ENCODE assay signal across 8 cellular contexts in genomic region chr5:34929150-34929719, GRCh38. TPM values are rescaled to one million over a fixed set of nuclear protein-coding genes. Genes with fewer than 3 reads are reported as not detected.
DNase-seq lines count a peak whose midpoint lies in the region; ATAC-seq, FAIRE-seq and TF ChIP-seq lines count a peak whose summit lies in the region.

TSS of gene DNAJC21 (plus strand) at chr5:34929559. CDS start at chr5:34929820, 261 bp downstream.

- no peak within 1 kb of the TSS for H2BK120ac ChIP-seq in IMR-90 (ENCODE audit: low read depth, low read length)

- H3K27ac ChIP-seq in IMR-90 (ENCODE audit: insufficient read depth, low read length) = peak within 1 kb of the TSS; percentile 82
- H3K27ac ChIP-seq in OCI-LY7 (ENCODE audit: low read depth, low read length, poor library complexity, severe bottlenecking) = peak within 1 kb of the TSS; percentile 46

- H4K20me1 ChIP-seq in IMR-90 (ENCODE audit: insufficient read depth, low read length) (peaks cover 15% of the 10 kb centered on the region), OCI-LY7 (ENCODE audit: insufficient read depth, low read length) (peaks cover 36% of the 10 kb centered on the region; the same call in 1 of the 2 replicates)

- H3K9me1 ChIP-seq in IMR-90 (ENCODE audit: insufficient read depth, low read length) = peaks cover 8% of the 10 kb centered on the region

- no peaks in the 10 kb centered on the region; the same call in none of the 2 replicates for H3K36me3 ChIP-seq in IMR-90 (ENCODE audit: control insufficient read depth, insufficient read depth, low read length)
- H3K36me3 ChIP-seq in OCI-LY7 (ENCODE audit: insufficient read depth, low read length) = peaks cover 63% of the 10 kb centered on the region

- FAIRE-seq in endometrium (lab: Jason Lieb, UNC) = peak; percentile 45

- peak within 1 kb of the TSS; percentile 91 for H2AK9ac ChIP-seq in IMR-90 (replicated peaks; ENCODE audit: low read depth, low read length, poor library complexity)

- peak within 1 kb of the TSS in 1 of 2 experiments; percentile 61; a peak in 1 of 4 replicates for H4K8ac ChIP-seq in IMR-90 (ENCODE audit: low read depth in 2 of 2, low read length in 2 of 2)

- peak within 1 kb of the TSS; percentile 67; the same call in 1 of the 2 replicates for H3K14ac ChIP-seq in IMR-90 (replicated peaks; ENCODE audit: low read depth, low read length)

- H2AK5ac ChIP-seq in IMR-90 (ENCODE audit: low read depth, low read length) = no peak within 1 kb of the TSS

- H3K9me2 ChIP-seq in OCI-LY7 (ENCODE audit: insufficient read depth, low read length) = no peaks in the 10 kb centered on the region

- no peaks in the 10 kb centered on the region for H3K27me3 ChIP-seq in IMR-90 (ENCODE audit: control insufficient read depth, insufficient read depth, low read length)

- H4K91ac ChIP-seq in IMR-90 (ENCODE audit: insufficient read depth, low read depth, low read length) = no peak within 1 kb of the TSS

- ATAC-seq in GM21529 (IDR thresholded peaks at IDR 0.05; ENCODE audit: unreplicated experiment) (peak; percentile 85), IMR-90 (ENCODE audit: low read depth) (peak; percentile 92)

- H3K27ac Mint-ChIP-seq in mesothelial cell of epicardium = peak within 1 kb of the TSS; percentile 99

- DNase-seq in D341Med (ENCODE audit: low spot score) (peak; percentile 95), IMR-90 (peak; percentile 94), OCI-LY7 (ENCODE audit: low spot score) (peak; percentile 96), mesothelial cell of epicardium (ENCODE audit: low spot score in 2 of 2, unreplicated experiment in 2 of 2) (peak; percentile 93 to 97)
- DNase-seq in activated CD8-positive, alpha-beta memory T cell treated with anti-CD3 and anti-CD28 coated beads, Interleukin-2, amount 50 U/mL, for 48 hours = peak; percentile 97
- peak; percentile 95 to 98 for DNase-seq in stimulated activated CD8-positive, alpha-beta memory T cell treated with anti-CD3 and anti-CD28 coated beads, Interleukin-15, amount 100 ng/mL, for 4 hours (ENCODE audit: low read depth in 2 of 2)

- H3K4me3 Mint-ChIP-seq in mesothelial cell of epicardium = peak within 1 kb of the TSS; percentile 99

- H3K79me2 ChIP-seq in OCI-LY7 (ENCODE audit: insufficient read depth, low read depth, low read length) = peaks cover 61% of the 10 kb centered on the region

- H3K36me3 Mint-ChIP-seq in mesothelial cell of epicardium = peaks cover 18% of the 10 kb centered on the region

- no peaks in the 10 kb centered on the region for H3K27me3 Mint-ChIP-seq in mesothelial cell of epicardium (ENCODE audit: low read depth)

- H3K4ac ChIP-seq in IMR-90 (ENCODE audit: low read depth, low read length) = peak within 1 kb of the TSS; percentile 69

- H3K9me3 Mint-ChIP-seq in mesothelial cell of epicardium = no peaks in the 10 kb centered on the region

- H3K79me1 ChIP-seq in IMR-90 (ENCODE audit: low read depth in 1 of 2, low read length in 2 of 2) = peaks cover 17 to 48% of the 10 kb centered on the region in 2 experiments

- CTCF ChIA-PET in IMR-90 (lab: Yijun Ruan, JAX) (interaction anchor here (1.0 kb wide), 1 partner anchor 17 kb away, joined by 3 read pairs; no protein-coding TSS in a partner anchor), OCI-LY7 (lab: Charles Lee; ENCODE audit: unreplicated experiment) (interaction anchor here (0.7 to 2.3 kb wide), 3 partner anchors 13 to 327 kb away, joined by 3 to 9 read pairs (median 4); partner anchors contain the start of genes BRIX1 and RAD1)

- H3K9me3 ChIP-seq in IMR-90 (ENCODE audit: control insufficient read depth, insufficient read depth, low read length) (no peaks in the 10 kb centered on the region), OCI-LY7 (ENCODE audit: low read length) (no peaks in the 10 kb centered on the region)

- in situ Hi-C loops in IMR-90 (cut with MboI; ENCODE audit: low sequenced_read_pairs) = no loop called here

- H2BK15ac ChIP-seq in IMR-90 (ENCODE audit: low read depth, low read length) = no peak within 1 kb of the TSS

- H2BK5ac ChIP-seq in IMR-90 (ENCODE audit: low read depth, low read length, poor library complexity, severe bottlenecking) = peak within 1 kb of the TSS; percentile 86

- H3K4me1 Mint-ChIP-seq in mesothelial cell of epicardium = peaks cover 24% of the 10 kb centered on the region

- intact Hi-C loops in IMR-90 (cut with micrococcal nuclease) (no loop called here), OCI-LY7 (cut with micrococcal nuclease; ENCODE audit: unreplicated experiment) (loop anchor here (1.0 to 5.0 kb wide), 2 partner anchors 14 to 1313 kb away; partner anchors contain the start of genes BRIX1, NADK2 and RAD1)

- H2AFZ ChIP-seq in IMR-90 (replicated peaks; ENCODE audit: low read length, poor library complexity) = peak within 1 kb of the TSS; percentile 95
- peak within 1 kb of the TSS; percentile 64 for H2AFZ ChIP-seq in OCI-LY7 (ENCODE audit: low read length)

- TF ChIP-seq POLR2A in IMR-90 (IDR thresholded peaks at IDR 0.05; ENCODE audit: low read depth, low read length) = no peak

- 3% methylated on average over 17 of the region's 62 CpGs; no CpG with 5 or more reads in 1 of the 2 experiments for WGBS in IMR-90 (ENCODE audit: extremely low coverage in 2 of 2, insufficient read length in 1 of 2), 2 experiments

- H3K4me2 ChIP-seq in IMR-90 (ENCODE audit: low read depth, low read length) = peak within 1 kb of the TSS; percentile 90
- peak within 1 kb of the TSS; percentile 96 for H3K4me2 ChIP-seq in OCI-LY7 (ENCODE audit: low read length)

- BruUV-seq in IMR-90 (replicated peaks; lab: Mats Ljungman, UMichigan) (no TSS peak), OCI-LY7 (replicated peaks; lab: Mats Ljungman, UMichigan) (no TSS peak)

- POLR2A ChIA-PET in IMR-90 (lab: Charles Lee; ENCODE audit: unreplicated experiment) (interaction anchor here (0.6 to 1.0 kb wide), 3 partner anchors 13 to 98 kb away, joined by 4 to 15 read pairs (median 8); partner anchors contain the start of genes BRIX1 and RAD1), OCI-LY7 (lab: Charles Lee) (interaction anchor here (0.6 to 3.6 kb wide), 8 partner anchors 10 to 952 kb away, joined by 3 to 102 read pairs (median 6); partner anchors contain the start of genes BRIX1, RAD1 and TTC23L)

- peak within 1 kb of the TSS; percentile 70 for H3K18ac ChIP-seq in IMR-90 (ENCODE audit: low read depth, low read length)

- TF ChIP-seq RAD21 in IMR-90 (IDR thresholded peaks at IDR 0.05; ENCODE audit: low read length) = no peak

- H3K4me3 ChIP-seq in IMR-90 (ENCODE audit: insufficient read depth, low read depth, low read length) = peak within 1 kb of the TSS; percentile 98
- H3K4me3 ChIP-seq in OCI-LY7 (ENCODE audit: low read depth, low read length, poor library complexity, severe bottlenecking) = peak within 1 kb of the TSS; percentile 83

- peak within 1 kb of the TSS; percentile 50; the same call in 1 of the 2 replicates for H3K23ac ChIP-seq in IMR-90 (ENCODE audit: low read depth, low read length)

- peak within 1 kb of the TSS; percentile 30; the same call in 1 of the 2 replicates for H4K5ac ChIP-seq in IMR-90 (ENCODE audit: low read depth, low read length)

- peak within 1 kb of the TSS; percentile 69 for H3K56ac ChIP-seq in IMR-90 (ENCODE audit: extremely low read depth, insufficient read depth, low read length)

- H2BK20ac ChIP-seq in IMR-90 (ENCODE audit: low read depth, low read length) = no peak within 1 kb of the TSS

- H3K4me1 ChIP-seq in IMR-90 (ENCODE audit: control insufficient read depth, insufficient read depth, low read length) = peaks cover 5% of the 10 kb centered on the region; the same call in 1 of the 2 replicates
- peaks cover 38% of the 10 kb centered on the region for H3K4me1 ChIP-seq in OCI-LY7 (ENCODE audit: insufficient read depth, low read length, poor library complexity, severe bottlenecking)

- dilution Hi-C loops in IMR-90 (cut with HindIII; ENCODE audit: low sequenced_read_pairs, unreplicated experiment) = no loop called here

- TF ChIP-seq CTCF in IMR-90 (conservative IDR thresholded peaks at IDR 0.05; ENCODE audit: low read depth, low read length) (no peak), OCI-LY7 (conservative IDR thresholded peaks at IDR 0.05; ENCODE audit: low read length) (no peak), mesothelial cell of epicardium (IDR thresholded peaks at IDR 0.05; ENCODE audit: unreplicated experiment) (no peak)

- peak within 1 kb of the TSS; percentile 71 for H3K9ac ChIP-seq in IMR-90 (ENCODE audit: low read depth, low read length)

TF ChIP-seq in IMR-90, 13 proteins besides CTCF, POLR2A, EP300 and RAD21:
- TF ChIP-seq RFX5 (IDR thresholded peaks at IDR 0.05; ENCODE audit: low read depth, low read length) (no peak), USF2 (IDR thresholded peaks at IDR 0.05; ENCODE audit: low read depth, low read length) (no peak), MXI1 (IDR thresholded peaks at IDR 0.05; ENCODE audit: borderline replicate concordance, low read depth, low read length) (peak; percentile 36; the same call in 1 of the 2 replicates), SMC3 (IDR thresholded peaks at IDR 0.05; ENCODE audit: low read depth, low read length) (no peak), CEBPB (IDR thresholded peaks at IDR 0.05; ENCODE audit: low read depth, low read length) (no peak), BHLHE40 (IDR thresholded peaks at IDR 0.05; ENCODE audit: low read depth, low read length) (no peak)
TF ChIP-seq in IMR-90: peak in this region for 1.

RNA-seq across cellular contexts. Expression of gene DNAJC21, which starts in this region (rescaled TPM):
- total RNA-seq in IMR-90 (2012; rRNA removed) (8.8 and 27.2 TPM in 2 replicates), OCI-LY7 (2022) (67.2 and 67.6 TPM in 2 replicates), mesothelial cell of epicardium (43.5 to 46.4 TPM (median 45.3 TPM) in 3 replicates)
- 10.2 and 12.7 TPM in 2 replicates for polyA plus RNA-seq in IMR-90 (2012; rRNA removed)
- 1.1 and 1.8 TPM in 2 replicates for polyA plus RNA-seq in IMR-90 (2012; cell fraction: cytosol; rRNA removed)
- 1.2 and 7.2 TPM in 2 replicates for polyA plus RNA-seq in IMR-90 (2012; cell fraction: nucleus; rRNA removed; ENCODE audit: low replicate concordance)
- total RNA-seq in OCI-LY7 (2014; rRNA removed; shearing (Covaris generic)) = 29.4 and 43.7 TPM in 2 replicates

Comparison
In these comparisons a context has a peak if more than half of its experiments do, and no peak if none do; other contexts are left out.
1. Peak in every context shown above with its lines: DNase-seq, ATAC-seq, H3K4me3 ChIP-seq and H3K27ac ChIP-seq.